8 cellular contexts compared by ENCODE assay signal in genomic region chr16:11257131-11257938, GRCh38. TPM values are rescaled to one million over a fixed set of nuclear protein-coding genes. Genes with fewer than 3 reads are reported as not detected.
DNase-seq lines count a peak whose midpoint lies in the region; ATAC-seq and TF ChIP-seq lines count a peak whose summit lies in the region.

No MANE protein-coding gene starts in this region.

- no peak overlapping the region for H3K4me3 ChIP-seq in KMS-11 (IDR thresholded peaks at IDR 0.05; ENCODE audit: insufficient read depth, low read depth, low read length)
- H3K4me3 ChIP-seq in foreskin fibroblast (ENCODE audit: low read depth in 1 of 2, low read length in 2 of 2), result peak overlapping the region; percentile 50 to 73
- H3K4me3 ChIP-seq in thyroid gland (replicated peaks in 1 of 3), result peak overlapping the region in 1 of 3 donors; percentile 83

- no peak overlapping the region; the same call in 1 of the 2 replicates for H3K9ac ChIP-seq in KMS-11

- no peak for TF ChIP-seq POLR2A in thyroid gland (IDR thresholded peaks at IDR 0.05)

- peak; percentile 30 to 49 (median 33) for ATAC-seq in natural killer cell
- ATAC-seq in GM21447 (IDR thresholded peaks at IDR 0.05; ENCODE audit: unreplicated experiment), result no peak

- peak; percentile 68 for DNase-seq in DMS153 (lab: John Stamatoyannopoulos, UW)
- DNase-seq in activated gamma-delta T cell treated with anti-CD3 and anti-CD28 coated beads, Interleukin-2, amount 50 U/mL, for 16 hours (ENCODE audit: low read depth), result peak; percentile 35
- DNase-seq in foreskin fibroblast, result peak; percentile 79 to 91
- peak; percentile 58 for DNase-seq in natural killer cell
- DNase-seq in thyroid gland, result peak; percentile 82 to 84

- peak overlapping the region; percentile 93 to 96 for H3K27ac Mint-ChIP-seq in natural killer cell

- H3K9me3 ChIP-seq in thyroid gland, result no peaks in the 10 kb centered on the region

- 28 to 32% methylated on average over 19 to 21 of the region's 21 CpGs for WGBS in thyroid gland, 2 donors

- H3K79me2 ChIP-seq in KMS-11 (ENCODE audit: insufficient read depth, low read depth), result no peaks in the 10 kb centered on the region

- peak overlapping the region; percentile 98 for H3K4me3 Mint-ChIP-seq in natural killer cell

- no peaks in the 10 kb centered on the region for H4K20me1 ChIP-seq in KMS-11 (ENCODE audit: insufficient read depth)

- intact Hi-C loops in natural killer cell (cut with micrococcal nuclease) (loop anchor here (1.0 to 10.0 kb wide), 3 partner anchors 143 to 286 kb away; no protein-coding TSS in a partner anchor), thyroid gland (cut with DNase I) (loop anchor here (2.0 to 5.0 kb wide), 2 partner anchors 90 to 287 kb away; partner anchors contain the start of gene RMI2)

- H3K36me3 Mint-ChIP-seq in natural killer cell, result no peaks in the 10 kb centered on the region

- peak overlapping the region; percentile 77 for H2AFZ ChIP-seq in KMS-11 (ENCODE audit: low read depth)

- H3K9me3 Mint-ChIP-seq in natural killer cell, result no peaks in the 10 kb centered on the region

- H3K27me3 ChIP-seq in KMS-11 (ENCODE audit: insufficient read depth, low read depth) (peaks cover 2% of the 10 kb centered on the region; the same call in 1 of the 2 replicates), thyroid gland (no peaks in the 10 kb centered on the region)

- H3K4me1 Mint-ChIP-seq in natural killer cell, result peaks cover 32 to 43% of the 10 kb centered on the region in 2 donors

- TF ChIP-seq CTCF in KMS-11 (conservative IDR thresholded peaks at IDR 0.05; ENCODE audit: low read depth, low read length) (peak; percentile 59), foreskin fibroblast (IDR thresholded peaks at IDR 0.05; ENCODE audit: low read depth, low read length) (peak; percentile 78), natural killer cell (IDR thresholded peaks at IDR 0.05) (peak; percentile 73), thyroid gland (IDR thresholded peaks at IDR 0.05) (peak in 5 of 6 experiments; percentile 63 to 84 (median 78))

- H3K27ac ChIP-seq in KMS-11 (no peak overlapping the region), thyroid gland (peak overlapping the region in 2 of 3 donors; percentile 98)

- peak overlapping the region; percentile 98 for H3K4me2 ChIP-seq in KMS-11

- no peaks in the 10 kb centered on the region for H3K27me3 Mint-ChIP-seq in natural killer cell (ENCODE audit: low read depth in 2 of 2)

- H3K36me3 ChIP-seq in KMS-11 (ENCODE audit: insufficient read depth) (no peaks in the 10 kb centered on the region), thyroid gland (no peaks in the 10 kb centered on the region)

- H3K4me1 ChIP-seq in KMS-11 (ENCODE audit: low read depth, poor library complexity, severe bottlenecking), result peaks cover 34% of the 10 kb centered on the region
- peaks cover 18 to 36% of the 10 kb centered on the region in 2 donors for H3K4me1 ChIP-seq in thyroid gland

TF ChIP-seq in PFSK-1, 5 proteins besides CTCF, POLR2A, EP300 and RAD21:
- TF ChIP-seq, protein P1, sequence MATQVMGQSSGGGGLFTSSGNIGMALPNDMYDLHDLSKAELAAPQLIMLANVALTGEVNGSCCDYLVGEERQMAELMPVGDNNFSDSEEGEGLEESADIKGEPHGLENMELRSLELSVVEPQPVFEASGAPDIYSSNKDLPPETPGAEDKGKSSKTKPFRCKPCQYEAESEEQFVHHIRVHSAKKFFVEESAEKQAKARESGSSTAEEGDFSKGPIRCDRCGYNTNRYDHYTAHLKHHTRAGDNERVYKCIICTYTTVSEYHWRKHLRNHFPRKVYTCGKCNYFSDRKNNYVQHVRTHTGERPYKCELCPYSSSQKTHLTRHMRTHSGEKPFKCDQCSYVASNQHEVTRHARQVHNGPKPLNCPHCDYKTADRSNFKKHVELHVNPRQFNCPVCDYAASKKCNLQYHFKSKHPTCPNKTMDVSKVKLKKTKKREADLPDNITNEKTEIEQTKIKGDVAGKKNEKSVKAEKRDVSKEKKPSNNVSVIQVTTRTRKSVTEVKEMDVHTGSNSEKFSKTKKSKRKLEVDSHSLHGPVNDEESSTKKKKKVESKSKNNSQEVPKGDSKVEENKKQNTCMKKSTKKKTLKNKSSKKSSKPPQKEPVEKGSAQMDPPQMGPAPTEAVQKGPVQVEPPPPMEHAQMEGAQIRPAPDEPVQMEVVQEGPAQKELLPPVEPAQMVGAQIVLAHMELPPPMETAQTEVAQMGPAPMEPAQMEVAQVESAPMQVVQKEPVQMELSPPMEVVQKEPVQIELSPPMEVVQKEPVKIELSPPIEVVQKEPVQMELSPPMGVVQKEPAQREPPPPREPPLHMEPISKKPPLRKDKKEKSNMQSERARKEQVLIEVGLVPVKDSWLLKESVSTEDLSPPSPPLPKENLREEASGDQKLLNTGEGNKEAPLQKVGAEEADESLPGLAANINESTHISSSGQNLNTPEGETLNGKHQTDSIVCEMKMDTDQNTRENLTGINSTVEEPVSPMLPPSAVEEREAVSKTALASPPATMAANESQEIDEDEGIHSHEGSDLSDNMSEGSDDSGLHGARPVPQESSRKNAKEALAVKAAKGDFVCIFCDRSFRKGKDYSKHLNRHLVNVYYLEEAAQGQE (IDR thresholded peaks at IDR 0.05; ENCODE audit: insufficient read depth in 1 of 2, low read depth in 2 of 2, low read length in 2 of 2), result no peak
- 0 out of 2 replicates have a peak, but pooled peaks have one; percentile 22 for TF ChIP-seq SIN3A (IDR thresholded peaks at IDR 0.05; ENCODE audit: borderline replicate concordance, insufficient read depth, low read length)
- TF ChIP-seq FOXP2 (optimal IDR thresholded peaks at IDR 0.05; ENCODE audit: borderline replicate concordance, extremely low read depth, extremely low read length, insufficient read depth), result no peak

RNA-seq across cellular contexts. Expression of gene SOCS1, which starts 1.3 kb away (rescaled TPM):
- polyA plus RNA-seq in PFSK-1 (2012; ENCODE audit: insufficient read length, low read depth), result 45.5 TPM
- total RNA-seq in natural killer cell (10 to 100 TPM; 21.7 to 74.7 (median 27.2) TPM), thyroid gland (10 to 100 TPM in 1 of 4 donors, 1 to 10 TPM in 3; 2.4 to 11.3 (median 6.2) TPM)

RNA-seq across cellular contexts. Expression of gene TNP2, which starts 11.8 kb away (rescaled TPM):
- polyA plus RNA-seq in PFSK-1 (2012; ENCODE audit: insufficient read length, low read depth), result not detected
- total RNA-seq in natural killer cell (not detected), thyroid gland (not detected)

RNA-seq across cellular contexts. Expression of gene PRM3, which starts 16.1 kb away (rescaled TPM):
- polyA plus RNA-seq in PFSK-1 (2012; ENCODE audit: insufficient read length, low read depth), result not detected
- not detected for total RNA-seq in natural killer cell
- total RNA-seq in thyroid gland, result not detected

RNA-seq across cellular contexts. Expression of gene PRM2, which starts 18.9 kb away (rescaled TPM):
- polyA plus RNA-seq in PFSK-1 (2012; ENCODE audit: insufficient read length, low read depth), result not detected
- total RNA-seq in natural killer cell (not detected), thyroid gland (10 to 100 TPM in 1 of 4 donors, 1 to 10 TPM in 1, not detected in 2; 8.2 to 64.4 TPM)

RNA-seq across cellular contexts. Expression of gene PRM1, which starts 23.8 kb away (rescaled TPM):
- polyA plus RNA-seq in PFSK-1 (2012; ENCODE audit: insufficient read length, low read depth), result not detected
- not detected for total RNA-seq in natural killer cell
- 100 to 1,000 TPM in 1 of 4 donors, 10 to 100 TPM in 1, not detected in 2; 13.7 to 335 TPM for total RNA-seq in thyroid gland

Comparison
In these comparisons a context has a peak if more than half of its experiments do, and no peak if none do; other contexts are left out.
1. DNase-seq: peak in every context shown above with its lines; median percentile 85 in foreskin fibroblast; 83 in thyroid gland; 68 in DMS153; 58 in natural killer cell; 35 in activated gamma-delta T cell treated with anti-CD3 and anti-CD28 coated beads, Interleukin-2, amount 50 U/mL, for 16 hours.